19 cellular contexts compared by ENCODE assay signal in the genomic region with DNA sequence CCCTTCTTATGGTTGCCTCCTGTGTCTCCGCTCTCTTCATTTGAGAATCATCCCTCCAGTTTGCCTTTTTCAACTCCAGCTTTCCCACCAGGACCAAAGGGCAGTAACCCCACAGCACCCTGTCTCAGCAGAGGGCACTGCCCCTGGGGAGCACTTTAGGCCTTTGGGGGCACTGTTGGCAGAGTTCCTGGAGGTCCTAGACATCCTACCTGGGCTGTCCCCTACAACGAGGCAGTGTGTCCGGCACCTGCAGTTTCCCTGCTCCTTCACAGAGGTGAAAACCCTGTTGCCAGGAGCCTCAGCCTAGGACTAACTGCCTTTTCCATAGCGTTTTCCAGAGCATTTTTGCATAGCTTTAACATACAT.
A peak's percentile ranks its signal among the peaks of the same experiment; 100 is the strongest.
DNase-seq lines count a peak whose midpoint lies in the region; ATAC-seq and TF ChIP-seq lines count a peak whose summit lies in the region.
"Had no signal": no experiment of that assay in that cellular context is flagged by ENCODE, and none has a peak within 500 bp of the region (broad histone marks: within the 10 kb centered on the region; RNA-seq: fewer than 3 reads in every experiment).

No MANE protein-coding gene starts in this region.

- peaks cover 2% of the 10 kb centered on the region for H3K36me3 Mint-ChIP-seq in chondrocyte (ENCODE audit: low read depth)
- H3K36me3 Mint-ChIP-seq: CD4-positive, alpha-beta memory T cell had no signal

- H3K9me3 ChIP-seq in BLaER1 = no peaks in the 10 kb centered on the region
- H3K9me3 ChIP-seq: A549, BE2C had no signal

- H3K27me3 ChIP-seq in BLaER1 = no peaks in the 10 kb centered on the region

- H3K27me3 Mint-ChIP-seq in chondrocyte (ENCODE audit: low read depth) = peaks cover 27% of the 10 kb centered on the region

- 0 out of 2 replicates have a peak overlapping the region, but pooled peaks have one; percentile 14 for H3K4me2 ChIP-seq in BLaER1
- H3K4me2 ChIP-seq: A549 had no signal

- no peak overlapping the region for H3K9ac ChIP-seq in BLaER1
- H3K9ac ChIP-seq: GM23248 had no signal

- no peaks in the 10 kb centered on the region for H3K36me3 ChIP-seq in BLaER1
- H3K36me3 ChIP-seq: BE2C had no signal

- no peaks in the 10 kb centered on the region for H3K4me1 Mint-ChIP-seq in chondrocyte (ENCODE audit: low read depth)
- H3K4me1 Mint-ChIP-seq: CD4-positive, alpha-beta memory T cell had no signal

- no peak overlapping the region for H3K27ac Mint-ChIP-seq in chondrocyte (ENCODE audit: unreplicated experiment)
- H3K27ac Mint-ChIP-seq: CD4-positive, alpha-beta memory T cell had no signal

- no peak overlapping the region for H3K4me3 ChIP-seq in BLaER1
- H3K4me3 ChIP-seq: A549, GM23248 had no signal

- peak; percentile 58 for DNase-seq in chondrocyte (ENCODE audit: low spot score)
- peak; percentile 69 for DNase-seq in mesenteric fat pad (ENCODE audit: low spot score)
- no peak for DNase-seq in GDM1 (lab: John Stamatoyannopoulos, UW)
- no peak for DNase-seq in stimulated activated CD4-positive, alpha-beta T cell treated with anti-CD3 and anti-CD28 coated beads, Interleukin-4, amount 100 ng/mL, for 1 hour
- DNase-seq in left lobe of liver (ENCODE audit: low spot score) = no peak
- DNase-seq: 8988T; ACHN; AML-193; BE2C; C1 segment of cervical spinal cord; Calu3; CD4-positive, alpha-beta memory T cell; COR-L47; DMS53; DMS79 treated with DMSO at 0.1 percent for 48 hours; GM23248; HCEC 1CT had no signal

- no peaks in the 10 kb centered on the region for H4K20me1 ChIP-seq in BLaER1

- no peak overlapping the region for H3K27ac ChIP-seq in BLaER1
- H3K27ac ChIP-seq: A549, GM23248 had no signal

- H3K4me3 Mint-ChIP-seq in chondrocyte (ENCODE audit: unreplicated experiment) = no peak overlapping the region
- H3K4me3 Mint-ChIP-seq: CD4-positive, alpha-beta memory T cell had no signal

- ATAC-seq in left lobe of liver = no peak
- ATAC-seq: A549 had no signal

- H3K9me3 Mint-ChIP-seq in chondrocyte (ENCODE audit: low read depth) = no peaks in the 10 kb centered on the region

- peaks cover 54% of the 10 kb centered on the region for H3K4me1 ChIP-seq in BLaER1
- H3K4me1 ChIP-seq: A549, BE2C had no signal

- no peak for TF ChIP-seq CTCF in chondrocyte (IDR thresholded peaks at IDR 0.05)

Comparison
In these comparisons a context has a peak if more than half of its experiments do, and no peak if none do; other contexts are left out.
1. DNase-seq: peak in chondrocyte (single experiment) and mesenteric fat pad (single experiment); none in GDM1 (single experiment), stimulated activated CD4-positive, alpha-beta T cell treated with anti-CD3 and anti-CD28 coated beads, Interleukin-4, amount 100 ng/mL, for 1 hour (single experiment) and left lobe of liver (single experiment).